Comparison of ENCODE assay signal across 1 cellular context in genomic region chr10:79298403-79299244, GRCh38.
TF ChIP-seq lines count a peak whose summit lies in the region.

No MANE protein-coding gene starts in this region.

TF ChIP-seq in HEK293, 187 proteins besides CTCF, POLR2A, EP300 and RAD21 (continued from another document):
- TF ChIP-seq PATZ1 (tag by site-specific recombination; IDR thresholded peaks at IDR 0.05) (0 out of 2 replicates have a peak, but pooled peaks have one; percentile 32), ZXDB (tag by site-specific recombination; IDR thresholded peaks at IDR 0.05) (peak; percentile 41; the same call in 1 of the 2 replicates), HIC1 (tag by site-specific recombination; IDR thresholded peaks at IDR 0.05) (no peak), ZNF132 (tag by site-specific recombination; IDR thresholded peaks at IDR 0.05; ENCODE audit: borderline replicate concordance) (no peak), PRDM10 (tag by site-specific recombination; IDR thresholded peaks at IDR 0.05) (peak; percentile 40; the same call in 1 of the 2 replicates), ZBTB44 (tag by site-specific recombination; IDR thresholded peaks at IDR 0.05) (no peak), GLI2 (tag by site-specific recombination; IDR thresholded peaks at IDR 0.05; ENCODE audit: borderline replicate concordance, low read depth) (no peak), SP2 (tag by site-specific recombination; IDR thresholded peaks at IDR 0.05) (peak; percentile 52), ZNF629 (tag by site-specific recombination; IDR thresholded peaks at IDR 0.05) (0 out of 2 replicates have a peak, but pooled peaks have one; percentile 12), ZBTB1 (tag by site-specific recombination; IDR thresholded peaks at IDR 0.05) (no peak), KLF17 (tag by site-specific recombination; IDR thresholded peaks at IDR 0.05) (0 out of 2 replicates have a peak, but pooled peaks have one; percentile 59), ZNF239 (tag by site-specific recombination; IDR thresholded peaks at IDR 0.05) (no peak), ZNF677 (tag by site-specific recombination; IDR thresholded peaks at IDR 0.05) (no peak), ZBTB7A (tag by site-specific recombination; IDR thresholded peaks at IDR 0.05; ENCODE audit: low read depth) (0 out of 2 replicates have a peak, but pooled peaks have one; percentile 40), ZNF449 (tag by site-specific recombination; IDR thresholded peaks at IDR 0.05) (no peak), HOXD13 (CRISPR knock-in tag; IDR thresholded peaks at IDR 0.05; ENCODE audit: borderline replicate concordance) (no peak), ZNF549 (tag by site-specific recombination; IDR thresholded peaks at IDR 0.05) (no peak), ZFHX2 (tag by site-specific recombination; conservative IDR thresholded peaks at IDR 0.05) (peak; percentile 67), YY2 (tag by site-specific recombination; IDR thresholded peaks at IDR 0.05) (no peak), ZNF830 (tag by site-specific recombination; IDR thresholded peaks at IDR 0.05; ENCODE audit: low read depth) (no peak), SCRT1 (tag by site-specific recombination; IDR thresholded peaks at IDR 0.05; ENCODE audit: borderline replicate concordance) (no peak), KLF1 (tag by site-specific recombination; IDR thresholded peaks at IDR 0.05) (peak; percentile 88), MYNN (tag by site-specific recombination; IDR thresholded peaks at IDR 0.05; ENCODE audit: borderline replicate concordance) (no peak), ZNF146 (tag by site-specific recombination; IDR thresholded peaks at IDR 0.05) (no peak), AEBP2 (tag by site-specific recombination; IDR thresholded peaks at IDR 0.05; ENCODE audit: borderline replicate concordance) (no peak), BCL6B (tag by site-specific recombination; IDR thresholded peaks at IDR 0.05) (no peak), BCL11B (tag by site-specific recombination; IDR thresholded peaks at IDR 0.05; ENCODE audit: low read depth) (no peak), ZNF341 (tag by site-specific recombination; IDR thresholded peaks at IDR 0.05; ENCODE audit: low read depth) (no peak), ZNF37A (tag by site-specific recombination; IDR thresholded peaks at IDR 0.05) (no peak), KLF8 (tag by site-specific recombination; IDR thresholded peaks at IDR 0.05) (peak; percentile 30; the same call in 1 of the 2 replicates), ZNF521 (tag by site-specific recombination; IDR thresholded peaks at IDR 0.05) (no peak), OSR2 (tag by site-specific recombination; IDR thresholded peaks at IDR 0.05) (no peak), ZEB2 (tag by site-specific recombination; IDR thresholded peaks at IDR 0.05) (peak; percentile 39; the same call in 1 of the 2 replicates), SP7 (tag by site-specific recombination; IDR thresholded peaks at IDR 0.05) (peak; percentile 78), REST (tag by site-specific recombination; IDR thresholded peaks at IDR 0.05) (no peak), ZNF623 (tag by site-specific recombination; IDR thresholded peaks at IDR 0.05) (no peak)
TF ChIP-seq in HEK293: peak in this region for 20.
